15 cellular contexts compared by ENCODE assay signal in genomic region chr5:15234366-15234765, GRCh38.
"Had no signal": no experiment of that assay in that cellular context is flagged by ENCODE, and none has a peak within 500 bp of the region (broad histone marks: within the 10 kb centered on the region; RNA-seq: fewer than 3 reads in every experiment).

No MANE protein-coding gene starts in this region.

- H3K4me1 Mint-ChIP-seq: activated naive CD8-positive, alpha-beta T cell treated with anti-CD3 and anti-CD28 coated beads for 36 hours; immature natural killer cell; stimulated activated naive B cell treated with anti-CD40 and anti-IgM and Interleukin-4, amounts not matched to agents 10 μg/mL and 1 μg/mL and 100 μg/mL, for 72 hours had no signal

- H3K27me3 Mint-ChIP-seq: activated CD4-positive, alpha-beta memory T cell treated with anti-CD3 and anti-CD28 coated beads for 36 hours; activated naive CD8-positive, alpha-beta T cell treated with anti-CD3 and anti-CD28 coated beads for 36 hours; stimulated activated naive B cell treated with anti-CD40 and anti-IgM and Interleukin-4, amounts not matched to agents 10 μg/mL and 1 μg/mL and 100 μg/mL, for 72 hours had no signal

- DNase-seq: activated CD4-positive, alpha-beta memory T cell treated with anti-CD3 and anti-CD28 coated beads for 36 hours; activated gamma-delta T cell treated with Interleukin-2 at 50 U/mL for 16 hours; activated naive CD8-positive, alpha-beta T cell treated with anti-CD3 and anti-CD28 coated beads for 36 hours; activated T-cell treated with anti-CD3 and anti-CD28 coated beads, Interleukin-2, amount 50 U/mL, for 48 hours; cortex of kidney; effector CD8-positive, alpha-beta T cell; heart right ventricle; immature natural killer cell; left lung; mesenchymal stem cell; ovary; retina; small intestine; stimulated activated naive B cell treated with anti-CD40 and anti-IgM and Interleukin-4, amounts not matched to agents 10 μg/mL and 1 μg/mL and 100 μg/mL, for 72 hours; trophoblast cell had no signal

- H3K4me3 ChIP-seq: left lung, ovary had no signal

- ATAC-seq: left lung; stimulated activated naive B cell treated with anti-CD40 and anti-IgM and Interleukin-4, amounts not matched to agents 10 μg/mL and 1 μg/mL and 100 μg/mL, for 72 hours had no signal

- H3K27ac ChIP-seq: heart right ventricle, left lung, ovary had no signal

- H3K27ac Mint-ChIP-seq: activated CD4-positive, alpha-beta memory T cell treated with anti-CD3 and anti-CD28 coated beads for 36 hours; activated naive CD8-positive, alpha-beta T cell treated with anti-CD3 and anti-CD28 coated beads for 36 hours; immature natural killer cell; stimulated activated naive B cell treated with anti-CD40 and anti-IgM and Interleukin-4, amounts not matched to agents 10 μg/mL and 1 μg/mL and 100 μg/mL, for 72 hours had no signal

- H3K9me3 ChIP-seq: heart right ventricle, left lung, ovary had no signal

- H3K36me3 Mint-ChIP-seq: activated CD4-positive, alpha-beta memory T cell treated with anti-CD3 and anti-CD28 coated beads for 36 hours; activated naive CD8-positive, alpha-beta T cell treated with anti-CD3 and anti-CD28 coated beads for 36 hours; immature natural killer cell; stimulated activated naive B cell treated with anti-CD40 and anti-IgM and Interleukin-4, amounts not matched to agents 10 μg/mL and 1 μg/mL and 100 μg/mL, for 72 hours had no signal

- H3K27me3 ChIP-seq: heart right ventricle, left lung, ovary had no signal

- H3K36me3 ChIP-seq: heart right ventricle, left lung, ovary had no signal

- H3K4me3 Mint-ChIP-seq: activated CD4-positive, alpha-beta memory T cell treated with anti-CD3 and anti-CD28 coated beads for 36 hours; activated naive CD8-positive, alpha-beta T cell treated with anti-CD3 and anti-CD28 coated beads for 36 hours; immature natural killer cell; stimulated activated naive B cell treated with anti-CD40 and anti-IgM and Interleukin-4, amounts not matched to agents 10 μg/mL and 1 μg/mL and 100 μg/mL, for 72 hours had no signal

- H3K4me1 ChIP-seq: left lung had no signal
